7 cellular contexts compared by ENCODE assay signal in genomic region chr3:7721869-7722268, GRCh38.
"Had no signal": no experiment of that assay in that cellular context is flagged by ENCODE, and none has a peak within 500 bp of the region (broad histone marks: within the 10 kb centered on the region; RNA-seq: fewer than 3 reads in every experiment).

No MANE protein-coding gene starts in this region.

- H3K27ac ChIP-seq: HL-60, KMS-11 had no signal

- DNase-seq: H9, HCEC 1CT, KBM-7 had no signal

- ATAC-seq: GM23338, HepG2 had no signal

- H2AFZ ChIP-seq: GM23338 had no signal

- H3K4me3 ChIP-seq: GM23338 had no signal

- H3K9ac ChIP-seq: KMS-11 had no signal

- H3K4me2 ChIP-seq: GM23338, KMS-11 had no signal
